In genomic region chr9:127790094-127790855, GRCh38 we compare ENCODE assay signal across 17 cellular contexts. TPM values are rescaled to one million over a fixed set of nuclear protein-coding genes. Genes with fewer than 3 reads are reported as not detected.
DNase-seq lines count a peak whose midpoint lies in the region; ATAC-seq and TF ChIP-seq lines count a peak whose summit lies in the region.
"Had no signal": no experiment of that assay in that cellular context is flagged by ENCODE, and none has a peak within 500 bp of the region (broad histone marks: within the 10 kb centered on the region; RNA-seq: fewer than 3 reads in every experiment).

No MANE protein-coding gene starts in this region.

- no peak for DNase-seq in activated naive CD4-positive, alpha-beta T cell treated with anti-CD3 and anti-CD28 coated beads, Interleukin-2, amount 10 ng/mL, durations not matched to agents 7 days and 5 days
- DNase-seq in activated naive CD4-positive, alpha-beta T cell treated with anti-CD3 and anti-CD28 coated beads, Interleukin-2, amount 50 U/mL, for 16 hours: no peak
- DNase-seq in RWPE1 (ENCODE audit: low spot score): no peak
- DNase-seq in endothelial cell (ENCODE audit: low spot score): no peak
- no peak for DNase-seq in spleen
- no peak for DNase-seq in Kasumi-1 (lab: John Stamatoyannopoulos, UW)
- DNase-seq in NK-92 treated with Interleukin-12 subunit alpha and Interleukin-12 subunit beta, amount 100 ng/mL, for 24 hours (lab: John Stamatoyannopoulos, UW): no peak
- DNase-seq: KBM-7, NCI-H1105, NCI-H2171, NCI-H82, ovary, stomach, T-cell had no signal

- no peaks in the 10 kb centered on the region for H3K27me3 ChIP-seq in spleen (replicated peaks in 1 of 7)
- H3K27me3 ChIP-seq: ovary, stomach had no signal

- H3K36me3 ChIP-seq in spleen: peaks cover 6 to 81% (median 65%) of the 10 kb centered on the region in 6 donors
- H3K36me3 ChIP-seq: ovary had no signal

- H3K4me3 ChIP-seq in spleen: peak overlapping the region in 1 of 8 donors; percentile 11
- H3K4me3 ChIP-seq: ovary, smooth muscle cell, stomach had no signal

- no peak overlapping the region for H3K4me3 Mint-ChIP-seq in activated naive CD4-positive, alpha-beta T cell treated with anti-CD3 and anti-CD28 coated beads, Interleukin-2, amount 10 ng/mL, durations not matched to agents 7 days and 5 days
- peak overlapping the region; percentile 86 for H3K4me3 Mint-ChIP-seq in endothelial cell (ENCODE audit: unreplicated experiment)
- H3K4me3 Mint-ChIP-seq: dendritic cell treated with granulocyte-macrophage colony-stimulating factor and Interleukin-4, amounts not matched to agents 40 ng/mL and 50 ng/mL, for 4 days had no signal

- intact Hi-C loops in spleen (cut with DNase I; ENCODE audit: low total_unique reads): loop anchor here (10.0 kb wide), 1 partner anchor 75 kb away; no protein-coding TSS in a partner anchor

- CTCF ChIA-PET in activated naive CD4-positive, alpha-beta T cell treated with anti-CD3 and anti-CD28 coated beads, Interleukin-2, amount 10 ng/mL, durations not matched to agents 7 days and 5 days (lab: Charles Lee): interaction anchor here (1.0 kb wide), 1 partner anchor 12 kb away, joined by 3 read pairs; the partner anchor contains the start of gene FPGS
- CTCF ChIA-PET in RWPE1 (lab: Yijun Ruan, JAX): interaction anchor here (0.6 to 0.9 kb wide), 3 partner anchors 21 to 215 kb away, joined by 3 to 4 read pairs (median 4); no protein-coding TSS in a partner anchor

- H3K27ac ChIP-seq in RWPE1: peak overlapping the region; percentile 66
- H3K27ac ChIP-seq in spleen: peak overlapping the region in 6 of 8 donors; percentile 32 to 96 (median 75)

- H3K27me3 Mint-ChIP-seq in activated naive CD4-positive, alpha-beta T cell treated with anti-CD3 and anti-CD28 coated beads, Interleukin-2, amount 10 ng/mL, durations not matched to agents 7 days and 5 days: no peaks in the 10 kb centered on the region
- peaks cover 17% of the 10 kb centered on the region for H3K27me3 Mint-ChIP-seq in endothelial cell (ENCODE audit: unreplicated experiment)
- H3K27me3 Mint-ChIP-seq: T-cell had no signal

- no peaks in the 10 kb centered on the region for H3K9me3 Mint-ChIP-seq in activated naive CD4-positive, alpha-beta T cell treated with anti-CD3 and anti-CD28 coated beads, Interleukin-2, amount 10 ng/mL, durations not matched to agents 7 days and 5 days
- no peaks in the 10 kb centered on the region for H3K9me3 Mint-ChIP-seq in endothelial cell (ENCODE audit: unreplicated experiment)
- H3K9me3 Mint-ChIP-seq: dendritic cell treated with granulocyte-macrophage colony-stimulating factor and Interleukin-4, amounts not matched to agents 40 ng/mL and 50 ng/mL, for 4 days; T-cell had no signal

- peaks cover 47% of the 10 kb centered on the region for H3K4me1 Mint-ChIP-seq in activated naive CD4-positive, alpha-beta T cell treated with anti-CD3 and anti-CD28 coated beads, Interleukin-2, amount 10 ng/mL, durations not matched to agents 7 days and 5 days
- peaks cover 38% of the 10 kb centered on the region for H3K4me1 Mint-ChIP-seq in endothelial cell (ENCODE audit: unreplicated experiment)

- WGBS in spleen, 5 donors: 75 to 85% (median 80%) methylated on average over 9 of the region's 9 CpGs

- TF ChIP-seq CTCF in RWPE1 (conservative IDR thresholded peaks at IDR 0.05; ENCODE audit: low read depth) (no peak), endothelial cell (IDR thresholded peaks at IDR 0.05; ENCODE audit: unreplicated experiment) (no peak), spleen (IDR thresholded peaks at IDR 0.05 in 8 of 11, conservative IDR thresholded peaks at IDR 0.05 in 3 of 11) (no peak)

- no peak for TF ChIP-seq POLR2A in spleen (IDR thresholded peaks at IDR 0.05)

- H3K36me3 Mint-ChIP-seq in activated naive CD4-positive, alpha-beta T cell treated with anti-CD3 and anti-CD28 coated beads, Interleukin-2, amount 10 ng/mL, durations not matched to agents 7 days and 5 days: peaks cover 50% of the 10 kb centered on the region
- peaks cover 42% of the 10 kb centered on the region for H3K36me3 Mint-ChIP-seq in endothelial cell (ENCODE audit: low read depth, unreplicated experiment)

- peak overlapping the region; percentile 49 for H3K27ac Mint-ChIP-seq in activated naive CD4-positive, alpha-beta T cell treated with anti-CD3 and anti-CD28 coated beads, Interleukin-2, amount 10 ng/mL, durations not matched to agents 7 days and 5 days
- H3K27ac Mint-ChIP-seq in endothelial cell (ENCODE audit: unreplicated experiment): peak overlapping the region; percentile 88
- H3K27ac Mint-ChIP-seq: dendritic cell treated with granulocyte-macrophage colony-stimulating factor and Interleukin-4, amounts not matched to agents 40 ng/mL and 50 ng/mL, for 4 days had no signal

- POLR2A ChIA-PET in RWPE1 (lab: Yijun Ruan, JAX; ENCODE audit: low non-redundant PET): no interaction called here

- H3K4me1 ChIP-seq in spleen: peaks cover 16 to 91% (median 74%) of the 10 kb centered on the region in 6 donors

- no peak for ATAC-seq in GM19351 (IDR thresholded peaks at IDR 0.05; ENCODE audit: unreplicated experiment)
- ATAC-seq: T-cell had no signal

- no peaks in the 10 kb centered on the region for H3K9me3 ChIP-seq in spleen
- H3K9me3 ChIP-seq: ovary, stomach had no signal

RNA-seq across cellular contexts. Expression of gene CDK9, which starts 4.4 kb away (rescaled TPM):
- total RNA-seq in endothelial cell (ENCODE audit: unreplicated experiment) (188 TPM), spleen (100 to 1,000 TPM in 4 of 7 donors, 10 to 100 TPM in 3; 68.3 to 149 (median 103) TPM)
- 10 to 100 TPM; 49.2 to 87.6 (median 87.1) TPM for polyA plus RNA-seq in spleen

RNA-seq across cellular contexts. Expression of gene SH2D3C, which starts 11.8 kb away (rescaled TPM):
- total RNA-seq in endothelial cell (ENCODE audit: unreplicated experiment) (137 TPM), spleen (10 to 100 TPM; 44.7 to 85.4 (median 61.2) TPM)
- polyA plus RNA-seq in spleen: 10 to 100 TPM; 27.0 to 51.1 (median 34.3) TPM
- total RNA-seq: smooth muscle cell had no signal

RNA-seq across cellular contexts. Expression of gene FPGS, which starts 12.4 kb away (rescaled TPM):
- total RNA-seq in endothelial cell (ENCODE audit: unreplicated experiment) (51.3 TPM), spleen (10 to 100 TPM; 33.3 to 94.6 (median 72.3) TPM)
- polyA plus RNA-seq in spleen: 10 to 100 TPM; 39.5 to 73.7 (median 60.5) TPM

RNA-seq across cellular contexts. Expression of gene TOR2A, which starts 55.2 kb away (rescaled TPM):
- 29.1 TPM for total RNA-seq in endothelial cell (ENCODE audit: unreplicated experiment)
- total RNA-seq in spleen: 10 to 100 TPM; 16.8 to 36.5 (median 24.5) TPM
- polyA plus RNA-seq in spleen: 10 to 100 TPM; 17.9 to 29.1 (median 18.4) TPM
